Comparison of ENCODE assay signal across 1 cellular context in genomic region chr16:180921-181667, GRCh38.
TF ChIP-seq lines count a peak whose summit lies in the region.

No MANE protein-coding gene starts in this region.

TF ChIP-seq in K562, 482 proteins besides CTCF, POLR2A, EP300 and RAD21 (continued from another document and continues in another):
- TF ChIP-seq, protein P1, sequence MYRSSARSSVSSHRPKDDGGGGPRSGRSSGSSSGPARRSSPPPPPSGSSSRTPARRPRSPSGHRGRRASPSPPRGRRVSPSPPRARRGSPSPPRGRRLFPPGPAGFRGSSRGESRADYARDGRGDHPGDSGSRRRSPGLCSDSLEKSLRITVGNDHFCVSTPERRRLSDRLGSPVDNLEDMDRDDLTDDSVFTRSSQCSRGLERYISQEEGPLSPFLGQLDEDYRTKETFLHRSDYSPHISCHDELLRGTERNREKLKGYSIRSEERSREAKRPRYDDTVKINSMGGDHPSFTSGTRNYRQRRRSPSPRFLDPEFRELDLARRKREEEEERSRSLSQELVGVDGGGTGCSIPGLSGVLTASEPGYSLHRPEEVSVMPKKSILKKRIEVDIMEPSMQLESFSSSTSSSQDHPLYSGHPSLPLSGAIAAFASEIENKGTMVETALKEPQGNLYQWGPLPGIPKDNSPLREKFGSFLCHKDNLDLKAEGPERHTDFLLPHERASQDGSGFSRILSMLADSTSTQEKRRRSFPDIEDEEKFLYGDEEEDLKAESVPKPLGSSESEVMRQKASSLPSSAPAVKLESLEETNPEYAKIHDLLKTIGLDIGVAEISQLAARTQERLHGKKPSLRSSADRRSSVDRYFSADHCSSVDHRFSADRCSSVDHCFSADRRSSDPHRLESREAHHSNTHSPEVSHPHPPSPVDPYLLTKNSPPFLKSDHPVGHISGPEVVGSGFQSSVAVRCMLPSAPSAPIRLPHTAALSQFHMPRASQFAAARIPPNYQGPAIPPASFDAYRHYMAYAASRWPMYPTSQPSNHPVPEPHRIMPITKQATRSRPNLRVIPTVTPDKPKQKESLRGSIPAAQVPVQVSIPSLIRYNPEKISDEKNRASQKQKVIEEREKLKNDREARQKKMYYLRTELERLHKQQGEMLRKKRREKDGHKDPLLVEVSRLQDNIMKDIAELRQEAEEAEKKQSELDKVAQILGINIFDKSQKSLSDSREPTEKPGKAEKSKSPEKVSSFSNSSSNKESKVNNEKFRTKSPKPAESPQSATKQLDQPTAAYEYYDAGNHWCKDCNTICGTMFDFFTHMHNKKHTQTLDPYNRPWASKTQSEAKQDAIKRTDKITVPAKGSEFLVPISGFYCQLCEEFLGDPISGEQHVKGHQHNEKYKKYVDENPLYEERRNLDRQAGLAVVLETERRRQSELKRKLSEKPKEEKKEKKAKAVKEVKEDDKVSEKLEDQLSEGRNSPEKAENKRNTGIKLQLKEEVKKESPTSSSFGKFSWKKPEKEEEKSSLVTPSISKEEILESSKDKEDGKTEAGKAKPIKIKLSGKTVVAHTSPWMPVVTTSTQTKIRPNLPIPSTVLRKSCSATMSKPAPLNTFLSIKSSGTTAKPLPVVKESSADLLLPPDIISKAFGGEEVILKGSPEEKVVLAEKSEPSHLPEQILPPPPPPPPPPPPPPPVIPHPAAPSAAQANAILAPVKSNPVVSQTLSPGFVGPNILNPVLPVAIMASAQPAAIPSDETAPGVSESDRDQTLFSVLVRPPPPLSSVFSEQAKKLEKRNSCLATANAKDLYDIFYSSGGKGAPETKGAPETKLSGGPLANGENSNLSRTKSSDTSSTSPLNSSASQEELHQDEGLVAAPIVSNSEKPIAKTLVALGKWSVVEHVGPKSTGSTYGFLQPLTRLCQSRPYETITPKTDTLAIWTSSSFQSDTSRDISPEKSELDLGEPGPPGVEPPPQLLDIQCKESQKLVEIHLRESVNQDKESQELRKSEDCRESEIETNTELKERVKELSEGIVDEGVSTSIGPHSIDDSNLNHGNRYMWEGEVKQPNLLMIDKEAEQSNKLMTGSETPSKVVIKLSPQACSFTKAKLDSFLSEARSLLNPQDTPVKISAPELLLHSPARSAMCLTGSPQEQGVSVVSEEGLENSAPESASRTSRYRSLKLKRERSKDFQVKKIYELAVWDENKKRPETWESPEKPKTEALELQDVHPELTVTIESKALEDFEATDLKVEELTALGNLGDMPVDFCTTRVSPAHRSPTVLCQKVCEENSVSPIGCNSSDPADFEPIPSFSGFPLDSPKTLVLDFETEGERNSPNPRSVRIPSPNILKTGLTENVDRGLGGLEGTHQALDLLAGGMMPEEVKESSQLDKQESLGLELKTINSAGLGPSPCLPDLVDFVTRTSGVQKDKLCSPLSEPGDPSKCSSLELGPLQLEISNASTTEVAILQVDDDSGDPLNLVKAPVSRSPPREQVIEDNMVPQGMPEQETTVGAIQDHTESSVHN (IDR thresholded peaks at IDR 0.05; ENCODE audit: borderline replicate concordance in 1 of 2, low read depth in 1 of 2) = no peak
- TF ChIP-seq MTF1 (CRISPR knock-in tag; IDR thresholded peaks at IDR 0.05; ENCODE audit: borderline replicate concordance) (no peak), ZNF263 (CRISPR knock-in tag; IDR thresholded peaks at IDR 0.05; ENCODE audit: borderline replicate concordance) (peak; percentile 92), FOXM1 (IDR thresholded peaks at IDR 0.05; ENCODE audit: low read depth) (no peak), FOXM1 (CRISPR knock-in tag; IDR thresholded peaks at IDR 0.05; ENCODE audit: low read depth) (peak; percentile 96; the same call in 1 of the 2 replicates), DPF2 (IDR thresholded peaks at IDR 0.05) (peak; percentile 6; the same call in 1 of the 2 replicates), SRF (CRISPR knock-in tag; IDR thresholded peaks at IDR 0.05) (peak in 1 of 2 experiments; percentile 77; a peak in 2 of 4 replicates), USF2 (CRISPR knock-in tag; IDR thresholded peaks at IDR 0.05) (0 out of 2 replicates have a peak, but pooled peaks have one; percentile 4), TRIM28 (IDR thresholded peaks at IDR 0.05) (no peak), MITF (IDR thresholded peaks at IDR 0.05) (peak; percentile 29; the same call in 1 of the 2 replicates), ZNF668 (CRISPR knock-in tag; IDR thresholded peaks at IDR 0.05) (no peak), RBBP5 (IDR thresholded peaks at IDR 0.05; ENCODE audit: borderline replicate concordance, insufficient read depth, low read length, poor library complexity, severe bottlenecking) (no peak), ZNF431 (CRISPR knock-in tag; IDR thresholded peaks at IDR 0.05) (peak; percentile 99), SREBF1 (IDR thresholded peaks at IDR 0.05; ENCODE audit: borderline replicate concordance, low read depth, low read length) (no peak), EZH2 (IDR thresholded peaks at IDR 0.05; ENCODE audit: borderline replicate concordance, low read depth, low read length) (no peak), ZC3H11A (IDR thresholded peaks at IDR 0.05; ENCODE audit: low read depth, low read length) (no peak), ZNF232 (CRISPR knock-in tag; IDR thresholded peaks at IDR 0.05) (peak; percentile 100), TSC22D4 (tag; IDR thresholded peaks at IDR 0.05) (no peak), FOSL1 (tag; conservative IDR thresholded peaks at IDR 0.05) (peak; percentile 60), ARID4B (CRISPR knock-in tag; IDR thresholded peaks at IDR 0.05) (peak; percentile 95), COPS2 (conservative IDR thresholded peaks at IDR 0.05) (no peak), MYC (IDR thresholded peaks at IDR 0.05; ENCODE audit: low read depth, low read length) (peak; percentile 97), MYC (CRISPR knock-in tag; IDR thresholded peaks at IDR 0.05; ENCODE audit: borderline replicate concordance, low read depth) (0 out of 2 replicates have a peak, but pooled peaks have one; percentile 66), MBD1 (CRISPR knock-in tag; IDR thresholded peaks at IDR 0.05) (no peak), SMAD2 (IDR thresholded peaks at IDR 0.05; ENCODE audit: low read depth, low read length) (no peak), MTA1 (IDR thresholded peaks at IDR 0.05; ENCODE audit: borderline replicate concordance) (no peak), TARDBP (IDR thresholded peaks at IDR 0.05) (peak; percentile 82), DLX4 (CRISPR knock-in tag; IDR thresholded peaks at IDR 0.05) (no peak), CBX8 (IDR thresholded peaks at IDR 0.05; ENCODE audit: borderline replicate concordance, extremely low read depth, low read depth, low read length, poor library complexity, severe bottlenecking) (no peak), ZKSCAN1 (IDR thresholded peaks at IDR 0.05; ENCODE audit: low read depth, low read length) (peak; percentile 68; the same call in 1 of the 2 replicates), STAT5A (IDR thresholded peaks at IDR 0.05; ENCODE audit: borderline replicate concordance, low read length) (no peak), NR1H2 (CRISPR knock-in tag; IDR thresholded peaks at IDR 0.05) (peak; percentile 89; the same call in 1 of the 2 replicates)
- TF ChIP-seq, protein P2, sequence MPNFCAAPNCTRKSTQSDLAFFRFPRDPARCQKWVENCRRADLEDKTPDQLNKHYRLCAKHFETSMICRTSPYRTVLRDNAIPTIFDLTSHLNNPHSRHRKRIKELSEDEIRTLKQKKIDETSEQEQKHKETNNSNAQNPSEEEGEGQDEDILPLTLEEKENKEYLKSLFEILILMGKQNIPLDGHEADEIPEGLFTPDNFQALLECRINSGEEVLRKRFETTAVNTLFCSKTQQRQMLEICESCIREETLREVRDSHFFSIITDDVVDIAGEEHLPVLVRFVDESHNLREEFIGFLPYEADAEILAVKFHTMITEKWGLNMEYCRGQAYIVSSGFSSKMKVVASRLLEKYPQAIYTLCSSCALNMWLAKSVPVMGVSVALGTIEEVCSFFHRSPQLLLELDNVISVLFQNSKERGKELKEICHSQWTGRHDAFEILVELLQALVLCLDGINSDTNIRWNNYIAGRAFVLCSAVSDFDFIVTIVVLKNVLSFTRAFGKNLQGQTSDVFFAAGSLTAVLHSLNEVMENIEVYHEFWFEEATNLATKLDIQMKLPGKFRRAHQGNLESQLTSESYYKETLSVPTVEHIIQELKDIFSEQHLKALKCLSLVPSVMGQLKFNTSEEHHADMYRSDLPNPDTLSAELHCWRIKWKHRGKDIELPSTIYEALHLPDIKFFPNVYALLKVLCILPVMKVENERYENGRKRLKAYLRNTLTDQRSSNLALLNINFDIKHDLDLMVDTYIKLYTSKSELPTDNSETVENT (CRISPR knock-in tag; IDR thresholded peaks at IDR 0.05) = peak; percentile 66; the same call in 1 of the 2 replicates
- TF ChIP-seq, protein P3, sequence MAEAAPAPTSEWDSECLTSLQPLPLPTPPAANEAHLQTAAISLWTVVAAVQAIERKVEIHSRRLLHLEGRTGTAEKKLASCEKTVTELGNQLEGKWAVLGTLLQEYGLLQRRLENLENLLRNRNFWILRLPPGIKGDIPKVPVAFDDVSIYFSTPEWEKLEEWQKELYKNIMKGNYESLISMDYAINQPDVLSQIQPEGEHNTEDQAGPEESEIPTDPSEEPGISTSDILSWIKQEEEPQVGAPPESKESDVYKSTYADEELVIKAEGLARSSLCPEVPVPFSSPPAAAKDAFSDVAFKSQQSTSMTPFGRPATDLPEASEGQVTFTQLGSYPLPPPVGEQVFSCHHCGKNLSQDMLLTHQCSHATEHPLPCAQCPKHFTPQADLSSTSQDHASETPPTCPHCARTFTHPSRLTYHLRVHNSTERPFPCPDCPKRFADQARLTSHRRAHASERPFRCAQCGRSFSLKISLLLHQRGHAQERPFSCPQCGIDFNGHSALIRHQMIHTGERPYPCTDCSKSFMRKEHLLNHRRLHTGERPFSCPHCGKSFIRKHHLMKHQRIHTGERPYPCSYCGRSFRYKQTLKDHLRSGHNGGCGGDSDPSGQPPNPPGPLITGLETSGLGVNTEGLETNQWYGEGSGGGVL (CRISPR knock-in tag; IDR thresholded peaks at IDR 0.05) = no peak
- TF ChIP-seq, protein P4, sequence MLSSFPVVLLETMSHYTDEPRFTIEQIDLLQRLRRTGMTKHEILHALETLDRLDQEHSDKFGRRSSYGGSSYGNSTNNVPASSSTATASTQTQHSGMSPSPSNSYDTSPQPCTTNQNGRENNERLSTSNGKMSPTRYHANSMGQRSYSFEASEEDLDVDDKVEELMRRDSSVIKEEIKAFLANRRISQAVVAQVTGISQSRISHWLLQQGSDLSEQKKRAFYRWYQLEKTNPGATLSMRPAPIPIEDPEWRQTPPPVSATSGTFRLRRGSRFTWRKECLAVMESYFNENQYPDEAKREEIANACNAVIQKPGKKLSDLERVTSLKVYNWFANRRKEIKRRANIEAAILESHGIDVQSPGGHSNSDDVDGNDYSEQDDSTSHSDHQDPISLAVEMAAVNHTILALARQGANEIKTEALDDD (IDR thresholded peaks at IDR 0.05) = no peak; the same call in 1 of the 2 replicates
